Comparison of ENCODE assay signal across 8 cellular contexts in genomic region chrX:35443091-35443582, GRCh38.
DNase-seq lines count a peak whose midpoint lies in the region; ATAC-seq, FAIRE-seq and TF ChIP-seq lines count a peak whose summit lies in the region.
"Not testable (repeated sequence)": the region's sequence is repeated elsewhere in the genome, so short reads cannot be mapped to it uniquely, and the experiment has no call there.

No MANE protein-coding gene starts in this region.

- H3K4me1 ChIP-seq in breast epithelium; hepatocyte (ENCODE audit: insufficient read depth); aorta (ENCODE audit: control insufficient read depth in 1 of 2, insufficient read depth in 2 of 2, low read length in 2 of 2): not testable (repeated sequence)

- H3K4me1 Mint-ChIP-seq in nephron progenitor cell = not testable (repeated sequence)

- H3K9me2 ChIP-seq in hepatocyte (replicated peaks; ENCODE audit: insufficient read depth) = not testable (repeated sequence)

- H3K4me3 ChIP-seq in MG63; breast epithelium; hepatocyte; aorta (ENCODE audit: low read length in 2 of 2): not testable (repeated sequence)

- H3K4me3 Mint-ChIP-seq in nephron progenitor cell = not testable (repeated sequence)

- not testable (repeated sequence) for H3K79me2 ChIP-seq in hepatocyte

- not testable (repeated sequence) for H3K36me3 ChIP-seq in MG63; breast epithelium; hepatocyte (replicated peaks; ENCODE audit: insufficient read depth, low read depth); aorta (ENCODE audit: control insufficient read depth in 1 of 2, insufficient read depth in 2 of 2, low read length in 1 of 2)

- DNase-seq in GM12891 (ENCODE audit: insufficient read length, low spot score); hepatocyte (ENCODE audit: low spot score); nephron progenitor cell: not testable (repeated sequence)
- DNase-seq in MG63 = peak; percentile 15
- peak; percentile 1 for DNase-seq in T follicular helper cell (ENCODE audit: low read depth)
- DNase-seq in breast epithelium (ENCODE audit: low spot score in 2 of 2) = peak; percentile 18 to 43
- peak; percentile 40 to 73 for DNase-seq in aorta

- H3K9me3 ChIP-seq in MG63; breast epithelium; hepatocyte (ENCODE audit: low read depth); aorta (ENCODE audit: control insufficient read depth, low read length): not testable (repeated sequence)

- H3K27me3 Mint-ChIP-seq in nephron progenitor cell (ENCODE audit: low read depth, poor library complexity) = not testable (repeated sequence)

- H3K27me3 ChIP-seq in MG63; breast epithelium; hepatocyte; aorta (ENCODE audit: control insufficient read depth in 1 of 2, insufficient read depth in 2 of 2, low read length in 1 of 2): not testable (repeated sequence)

- H3K4me2 ChIP-seq in hepatocyte = not testable (repeated sequence)

- not testable (repeated sequence) for TF ChIP-seq POLR2A in GM12891 (IDR thresholded peaks at IDR 0.05; ENCODE audit: low read depth, low read length); breast epithelium (IDR thresholded peaks at IDR 0.05)

- TF ChIP-seq CTCF in breast epithelium (IDR thresholded peaks at IDR 0.05); hepatocyte (IDR thresholded peaks at IDR 0.05; ENCODE audit: poor library complexity); nephron progenitor cell (IDR thresholded peaks at IDR 0.05): not testable (repeated sequence)

- H3K27ac ChIP-seq in breast epithelium; aorta (ENCODE audit: low read depth in 1 of 2, low read length in 2 of 2): not testable (repeated sequence)
- peak overlapping the region; percentile 69 for H3K27ac ChIP-seq in hepatocyte

- H3K9me3 Mint-ChIP-seq in nephron progenitor cell = peaks cover 54% of the 10 kb centered on the region

- H4K20me1 ChIP-seq in hepatocyte (ENCODE audit: insufficient read depth, poor library complexity, severe bottlenecking) = not testable (repeated sequence)

- not testable (repeated sequence) for H2AFZ ChIP-seq in hepatocyte

- peak; percentile 43 for FAIRE-seq in GM12891 (lab: Jason Lieb, UNC)

- peak; percentile 57 for ATAC-seq in HG02678 (IDR thresholded peaks at IDR 0.05; ENCODE audit: unreplicated experiment)
- ATAC-seq in aorta (ENCODE audit: low FRiP score) = not testable (repeated sequence)

- 67% methylated on average over 3 of the region's 3 CpGs for WGBS in hepatocyte (ENCODE audit: low lambda C conversion rate, missing lambda C conversion rate)
- WGBS in aorta, 2 donors = 22 to 53% methylated on average over 3 of the region's 3 CpGs

- intact Hi-C loops in breast epithelium (cut with DNase I; ENCODE audit: low total_unique reads); aorta (cut with DNase I): not testable (repeated sequence)

- H3K27ac Mint-ChIP-seq in nephron progenitor cell = peak overlapping the region; percentile 22

- H3K36me3 Mint-ChIP-seq in nephron progenitor cell (ENCODE audit: low read depth) = not testable (repeated sequence)
